ENCODE assay signal across 8 cellular contexts in the genomic region with DNA sequence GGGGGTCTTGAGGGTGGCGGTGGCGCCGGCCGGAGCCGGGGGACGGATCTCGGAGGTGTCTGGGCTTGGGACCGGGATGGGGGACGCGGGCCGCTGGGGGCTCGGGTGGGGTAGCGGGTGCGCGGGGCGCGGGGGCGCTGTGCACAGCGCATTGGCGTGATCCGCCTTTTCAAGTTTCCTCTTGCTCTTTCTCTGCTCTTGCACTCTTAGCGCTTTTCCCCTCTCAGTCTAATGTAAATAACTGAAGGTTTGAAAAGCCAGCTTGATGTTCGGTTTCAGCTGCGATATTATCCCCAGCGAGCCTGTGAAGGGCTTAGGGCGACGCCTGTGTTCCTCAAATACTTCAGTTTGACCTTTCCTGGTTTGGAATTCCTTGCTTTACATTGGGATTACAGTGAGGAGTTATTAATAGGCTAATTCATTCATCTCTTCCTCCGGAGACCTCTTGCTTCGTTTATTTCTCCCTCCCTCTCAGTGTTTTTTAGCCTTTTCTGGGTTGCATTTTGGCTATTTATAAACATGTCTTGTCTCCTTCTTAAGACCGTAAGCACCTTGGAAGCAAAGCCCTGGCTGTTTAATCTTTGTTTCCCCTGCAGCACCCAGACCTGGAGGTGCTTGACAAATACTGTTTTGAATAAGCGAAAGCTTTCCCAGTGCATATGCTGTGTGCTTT. TPM values are rescaled to one million over a fixed set of nuclear protein-coding genes. Genes with fewer than 3 reads are reported as not detected.
DNase-seq lines count a peak whose midpoint lies in the region; ATAC-seq and TF ChIP-seq lines count a peak whose summit lies in the region.

No MANE protein-coding gene starts in this region.

- no peak for DNase-seq in activated CD4-positive, CD25-positive, alpha-beta regulatory T cell treated with anti-CD3 and anti-CD28 coated beads, Interleukin-2, amount 50 U/mL, for 72 hours
- DNase-seq in NCI-H2227 treated with DMSO at 0.1 percent for 48 hours (lab: John Stamatoyannopoulos, UW): peak; percentile 12
- DNase-seq in activated T-helper 2 cell treated with anti-CD3 and anti-CD28 coated beads, Interferon-gamma antibody, Interleukin-2, Interleukin-4, amounts not matched to agents 10 μg/mL and 5 μg/mL and 100 μg/mL, durations not matched to agents 14 hours and 24 hours and 36 hours (ENCODE audit: low spot score): no peak
- DNase-seq in foreskin melanocyte: peak; percentile 53
- DNase-seq in osteoblast (ENCODE audit: insufficient read length, low spot score, missing footprints): peak; percentile 87
- no peak for DNase-seq in GM19240 (ENCODE audit: insufficient read length, low spot score)

- H3K27ac Mint-ChIP-seq in activated T-helper 2 cell treated with anti-CD3 and anti-CD28 coated beads, Interferon-gamma antibody, Interleukin-2, Interleukin-4, amounts not matched to agents 10 μg/mL and 5 μg/mL and 100 μg/mL, durations not matched to agents 14 hours and 24 hours and 36 hours: peak overlapping the region; percentile 65

- TF ChIP-seq CTCF in osteoblast (IDR thresholded peaks at IDR 0.05; ENCODE audit: extremely low read depth, low read depth, low read length): no peak

- peaks cover 28% of the 10 kb centered on the region for H3K4me1 ChIP-seq in osteoblast (ENCODE audit: insufficient read depth, low read length)

- peaks cover 36% of the 10 kb centered on the region for H4K20me1 ChIP-seq in osteoblast (ENCODE audit: insufficient read depth, low read length)

- H3K27me3 ChIP-seq in osteoblast (ENCODE audit: insufficient read depth, low read length): no peaks in the 10 kb centered on the region

- H3K9me3 ChIP-seq in osteoblast (ENCODE audit: low read depth, low read length): no peaks in the 10 kb centered on the region

- peak; percentile 62 to 65 for ATAC-seq in activated CD4-positive, CD25-positive, alpha-beta regulatory T cell treated with anti-CD3 and anti-CD28 coated beads, Interleukin-2, amount 50 U/mL, for 24 hours
- peak; percentile 41 for ATAC-seq in HG02678 (IDR thresholded peaks at IDR 0.05; ENCODE audit: unreplicated experiment)

- peaks cover 15% of the 10 kb centered on the region for H3K36me3 Mint-ChIP-seq in activated T-helper 2 cell treated with anti-CD3 and anti-CD28 coated beads, Interferon-gamma antibody, Interleukin-2, Interleukin-4, amounts not matched to agents 10 μg/mL and 5 μg/mL and 100 μg/mL, durations not matched to agents 14 hours and 24 hours and 36 hours (ENCODE audit: low read depth)

- peak overlapping the region; percentile 81 for H3K4me3 ChIP-seq in osteoblast (ENCODE audit: insufficient read depth, low read length)

- H3K36me3 ChIP-seq in osteoblast (ENCODE audit: insufficient read depth, low read length): no peaks in the 10 kb centered on the region

- peaks cover 47% of the 10 kb centered on the region for H3K79me2 ChIP-seq in osteoblast (ENCODE audit: insufficient read depth, low read length)

- intact Hi-C loops in activated T-helper 2 cell treated with anti-CD3 and anti-CD28 coated beads, Interferon-gamma antibody, Interleukin-2, Interleukin-4, amounts not matched to agents 10 μg/mL and 5 μg/mL and 100 μg/mL, durations not matched to agents 14 hours and 24 hours and 36 hours (cut with micrococcal nuclease): loop anchor here (2.0 kb wide), 2 partner anchors 15 to 71 kb away; partner anchors contain the start of gene CCSAP

- H3K4me2 ChIP-seq in osteoblast (ENCODE audit: insufficient read depth, low read length): peak overlapping the region; percentile 95

- peak overlapping the region; percentile 81 for H2AFZ ChIP-seq in osteoblast (ENCODE audit: low read length)

- H3K27me3 Mint-ChIP-seq in activated T-helper 2 cell treated with anti-CD3 and anti-CD28 coated beads, Interferon-gamma antibody, Interleukin-2, Interleukin-4, amounts not matched to agents 10 μg/mL and 5 μg/mL and 100 μg/mL, durations not matched to agents 14 hours and 24 hours and 36 hours (ENCODE audit: low read depth): no peaks in the 10 kb centered on the region

- H3K27ac ChIP-seq in osteoblast (ENCODE audit: low read depth, low read length): peak overlapping the region; percentile 20

- H3K9me3 Mint-ChIP-seq in activated T-helper 2 cell treated with anti-CD3 and anti-CD28 coated beads, Interferon-gamma antibody, Interleukin-2, Interleukin-4, amounts not matched to agents 10 μg/mL and 5 μg/mL and 100 μg/mL, durations not matched to agents 14 hours and 24 hours and 36 hours: peaks cover 7% of the 10 kb centered on the region

- peaks cover 25% of the 10 kb centered on the region for H3K4me1 Mint-ChIP-seq in activated T-helper 2 cell treated with anti-CD3 and anti-CD28 coated beads, Interferon-gamma antibody, Interleukin-2, Interleukin-4, amounts not matched to agents 10 μg/mL and 5 μg/mL and 100 μg/mL, durations not matched to agents 14 hours and 24 hours and 36 hours (ENCODE audit: low read depth)

- peak overlapping the region; percentile 91 for H3K4me3 Mint-ChIP-seq in activated T-helper 2 cell treated with anti-CD3 and anti-CD28 coated beads, Interferon-gamma antibody, Interleukin-2, Interleukin-4, amounts not matched to agents 10 μg/mL and 5 μg/mL and 100 μg/mL, durations not matched to agents 14 hours and 24 hours and 36 hours (ENCODE audit: low read depth)

RNA-seq across cellular contexts. Expression of gene RAB4A, which starts 0.7 kb away (rescaled TPM):
- total RNA-seq in activated T-helper 2 cell treated with anti-CD3 and anti-CD28 coated beads, Interferon-gamma antibody, Interleukin-2, Interleukin-4, amounts not matched to agents 10 μg/mL and 5 μg/mL and 100 μg/mL, durations not matched to agents 14 hours and 24 hours and 36 hours: 25.7 and 30.7 TPM in 2 replicates
- total RNA-seq in osteoblast: 19.9 and 20.0 TPM in 2 replicates

Comparison
In these comparisons a context has a peak if more than half of its experiments do, and no peak if none do; other contexts are left out.
1. DNase-seq: peak in NCI-H2227 treated with DMSO at 0.1 percent for 48 hours (single experiment), foreskin melanocyte (single experiment) and osteoblast (single experiment); none in activated CD4-positive, CD25-positive, alpha-beta regulatory T cell treated with anti-CD3 and anti-CD28 coated beads, Interleukin-2, amount 50 U/mL, for 72 hours (single experiment), activated T-helper 2 cell treated with anti-CD3 and anti-CD28 coated beads, Interferon-gamma antibody, Interleukin-2, Interleukin-4, amounts not matched to agents 10 μg/mL and 5 μg/mL and 100 μg/mL, durations not matched to agents 14 hours and 24 hours and 36 hours (single experiment) and GM19240 (single experiment).